Comparison of ENCODE assay signal across 15 cellular contexts in genomic region chr5:72625369-72625768, GRCh38.
"Had no signal": no experiment of that assay in that cellular context is flagged by ENCODE, and none has a peak within 500 bp of the region (broad histone marks: within the 10 kb centered on the region; RNA-seq: fewer than 3 reads in every experiment).

No MANE protein-coding gene starts in this region.

- H3K27ac ChIP-seq: colonic mucosa, prostate gland, testis, WERI-Rb-1 had no signal

- H3K4me1 Mint-ChIP-seq: activated CD4-positive, alpha-beta memory T cell treated with anti-CD3 and anti-CD28 coated beads, Interleukin-2, amount 10 ng/mL, durations not matched to agents 7 days and 5 days; activated CD4-positive, alpha-beta T cell treated with anti-CD3 and anti-CD28 coated beads for 36 hours; stimulated activated naive CD8-positive, alpha-beta T cell treated with anti-CD3 and anti-CD28 coated beads, Interleukin-15, amount 100 ng/mL, for 72 hours had no signal

- H3K4me3 ChIP-seq: colonic mucosa, esophagus squamous epithelium, heart left ventricle, prostate gland, testis had no signal

- H3K4me1 ChIP-seq: colonic mucosa, prostate gland, testis had no signal

- H3K27me3 ChIP-seq: colonic mucosa, esophagus squamous epithelium, heart left ventricle, testis had no signal

- H3K9me3 ChIP-seq: colonic mucosa, esophagus squamous epithelium, heart left ventricle, prostate gland, testis had no signal

- H3K4me3 Mint-ChIP-seq: activated CD4-positive, alpha-beta memory T cell treated with anti-CD3 and anti-CD28 coated beads, Interleukin-2, amount 10 ng/mL, durations not matched to agents 7 days and 5 days; activated CD4-positive, alpha-beta T cell treated with anti-CD3 and anti-CD28 coated beads for 36 hours; activated T-cell treated with anti-CD3 and anti-CD28 coated beads, Interleukin-2, amount 50 U/mL, for 72 hours; naive thymus-derived CD4-positive, alpha-beta T cell; stimulated activated naive CD8-positive, alpha-beta T cell treated with anti-CD3 and anti-CD28 coated beads, Interleukin-15, amount 100 ng/mL, for 72 hours had no signal

- H3K9me3 Mint-ChIP-seq: activated CD4-positive, alpha-beta memory T cell treated with anti-CD3 and anti-CD28 coated beads, Interleukin-2, amount 10 ng/mL, durations not matched to agents 7 days and 5 days; activated T-cell treated with anti-CD3 and anti-CD28 coated beads, Interleukin-2, amount 50 U/mL, for 72 hours; naive thymus-derived CD4-positive, alpha-beta T cell; stimulated activated naive CD8-positive, alpha-beta T cell treated with anti-CD3 and anti-CD28 coated beads, Interleukin-15, amount 100 ng/mL, for 72 hours had no signal

- ATAC-seq: activated CD4-positive, alpha-beta T cell treated with anti-CD3 and anti-CD28 coated beads for 36 hours; activated T-cell treated with anti-CD3 and anti-CD28 coated beads, Interleukin-2, amount 50 U/mL, for 72 hours; naive thymus-derived CD4-positive, alpha-beta T cell; stimulated activated naive CD8-positive, alpha-beta T cell treated with anti-CD3 and anti-CD28 coated beads, Interleukin-15, amount 100 ng/mL, for 72 hours had no signal

- DNase-seq: activated CD4-positive, alpha-beta memory T cell treated with anti-CD3 and anti-CD28 coated beads, Interleukin-2, amount 10 ng/mL, durations not matched to agents 7 days and 5 days; activated CD4-positive, alpha-beta T cell treated with anti-CD3 and anti-CD28 coated beads for 36 hours; activated T-cell treated with anti-CD3 and anti-CD28 coated beads, Interleukin-2, amount 50 U/mL, for 72 hours; colonic mucosa; esophagus squamous epithelium; midbrain; naive thymus-derived CD4-positive, alpha-beta T cell; stimulated activated CD4-positive, alpha-beta T cell treated with anti-CD3 and anti-CD28 coated beads, Interleukin-15, amount 100 ng/mL, for 24 hours; stimulated activated CD4-positive, alpha-beta T cell treated with anti-CD3 and anti-CD28 coated beads, Interleukin-4, amount 100 ng/mL, for 24 hours; stimulated activated naive CD8-positive, alpha-beta T cell treated with anti-CD3 and anti-CD28 coated beads, Interleukin-15, amount 100 ng/mL, for 72 hours; T-helper 9 cell; testis; WERI-Rb-1 had no signal

- H3K36me3 ChIP-seq: colonic mucosa, esophagus squamous epithelium, heart left ventricle, prostate gland, WERI-Rb-1 had no signal

- H3K36me3 Mint-ChIP-seq: naive thymus-derived CD4-positive, alpha-beta T cell had no signal

- H3K27ac Mint-ChIP-seq: activated CD4-positive, alpha-beta memory T cell treated with anti-CD3 and anti-CD28 coated beads, Interleukin-2, amount 10 ng/mL, durations not matched to agents 7 days and 5 days; activated CD4-positive, alpha-beta T cell treated with anti-CD3 and anti-CD28 coated beads for 36 hours; activated T-cell treated with anti-CD3 and anti-CD28 coated beads, Interleukin-2, amount 50 U/mL, for 72 hours; naive thymus-derived CD4-positive, alpha-beta T cell; stimulated activated naive CD8-positive, alpha-beta T cell treated with anti-CD3 and anti-CD28 coated beads, Interleukin-15, amount 100 ng/mL, for 72 hours had no signal
